8 cellular contexts compared by ENCODE assay signal in the genomic region with DNA sequence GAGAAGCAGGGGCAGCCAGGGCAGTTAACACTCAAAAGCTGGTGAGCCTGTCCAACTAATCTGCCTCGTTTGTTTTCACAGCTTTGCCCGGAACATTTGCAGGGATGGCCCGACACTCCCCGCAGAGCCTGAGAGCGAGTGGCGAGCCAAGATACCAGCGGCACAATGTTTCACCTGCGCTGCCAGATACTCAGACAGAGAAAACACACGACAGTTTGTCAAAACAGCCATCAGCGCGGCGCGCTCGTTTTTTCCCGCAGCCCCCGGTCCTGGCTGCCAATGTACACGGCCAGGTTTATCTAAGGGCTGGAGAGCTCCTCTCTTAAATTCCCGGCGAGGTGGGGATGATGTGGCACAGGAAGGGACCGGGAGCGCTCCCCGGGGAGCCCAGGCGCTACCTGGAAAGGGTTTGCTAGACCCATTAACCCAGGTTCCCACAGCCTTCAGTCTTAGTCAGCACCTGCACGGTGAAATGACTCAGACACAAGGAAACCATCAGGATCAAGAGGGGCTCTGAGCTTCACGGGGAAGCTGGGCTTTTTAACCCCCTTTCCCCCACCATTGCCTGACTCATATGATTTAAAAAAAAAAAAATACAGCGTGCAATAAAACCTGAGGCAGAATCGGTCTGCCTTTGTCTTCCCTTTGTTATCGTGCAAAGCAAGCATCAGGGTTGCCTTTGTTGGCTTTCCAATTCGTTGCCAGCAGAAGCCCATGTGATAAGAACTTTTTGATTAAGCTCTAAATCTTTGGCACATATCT.
DNase-seq lines count a peak whose midpoint lies in the region; ATAC-seq, FAIRE-seq and TF ChIP-seq lines count a peak whose summit lies in the region.

No MANE protein-coding gene starts in this region.

- H3K4me3 ChIP-seq in astrocyte of the spinal cord (ENCODE audit: low read depth, low read length) = peak overlapping the region; percentile 29

- intact Hi-C loops in left colon (cut with DNase I, micrococcal nuclease) = loop anchor here in 1 of 2 donors (10.0 kb wide), 1 partner anchor 126 kb away; no protein-coding TSS in a partner anchor

- in situ Hi-C loops in astrocyte of the spinal cord (cut with HindIII; ENCODE audit: low sequenced_read_pairs) = no loop called here

- TF ChIP-seq CTCF in astrocyte of the spinal cord (IDR thresholded peaks at IDR 0.05; ENCODE audit: low read depth, low read length) = no peak

- ATAC-seq in left colon = peak; percentile 72
- ATAC-seq in GM21423 (IDR thresholded peaks at IDR 0.05; ENCODE audit: unreplicated experiment) = no peak

- no peak for FAIRE-seq in urothelium cell line (lab: Jason Lieb, UNC)

- DNase-seq in NCI-H82 (lab: John Stamatoyannopoulos, UW) (peak; percentile 66), NCI-H82 treated with DMSO at 0.1 percent for 48 hours (lab: John Stamatoyannopoulos, UW; ENCODE audit: unreplicated experiment) (no peak), astrocyte of the spinal cord (ENCODE audit: low read depth, low spot score) (peak; percentile 77), left colon (peak; percentile 49 to 71), urothelium cell line (ENCODE audit: low spot score) (peak; percentile 37), GF-D8 (lab: John Stamatoyannopoulos, UW) (no peak)
- no peak for DNase-seq in stimulated activated CD8-positive, alpha-beta memory T cell treated with anti-CD3 and anti-CD28 coated beads, Interleukin-4, amount 100 ng/mL, for 48 hours

Comparison
In these comparisons a context has a peak if more than half of its experiments do, and no peak if none do; other contexts are left out.
1. DNase-seq: peak in NCI-H82 (single experiment), astrocyte of the spinal cord (single experiment), left colon (2 of 2) and urothelium cell line (single experiment); none in NCI-H82 treated with DMSO at 0.1 percent for 48 hours (single experiment), stimulated activated CD8-positive, alpha-beta memory T cell treated with anti-CD3 and anti-CD28 coated beads, Interleukin-4, amount 100 ng/mL, for 48 hours (single experiment) and GF-D8 (single experiment).